Comparison of ENCODE assay signal across 1 cellular context in genomic region chr14:101761032-101761880, GRCh38.
TF ChIP-seq lines count a peak whose summit lies in the region.

Gene PPP2R5C, plus strand, starts transcription at chr14:101761709. Its CDS starts 185 bp downstream, at chr14:101761894.

TF ChIP-seq in HepG2, 621 proteins besides CTCF, POLR2A, EP300 and RAD21 (continued from another document and continues in another):
- no peak for TF ChIP-seq ZBTB34 (CRISPR knock-in tag; IDR thresholded peaks at IDR 0.05)
- TF ChIP-seq MAFG (CRISPR knock-in tag; IDR thresholded peaks at IDR 0.05): no peak
- TF ChIP-seq, protein P1, sequence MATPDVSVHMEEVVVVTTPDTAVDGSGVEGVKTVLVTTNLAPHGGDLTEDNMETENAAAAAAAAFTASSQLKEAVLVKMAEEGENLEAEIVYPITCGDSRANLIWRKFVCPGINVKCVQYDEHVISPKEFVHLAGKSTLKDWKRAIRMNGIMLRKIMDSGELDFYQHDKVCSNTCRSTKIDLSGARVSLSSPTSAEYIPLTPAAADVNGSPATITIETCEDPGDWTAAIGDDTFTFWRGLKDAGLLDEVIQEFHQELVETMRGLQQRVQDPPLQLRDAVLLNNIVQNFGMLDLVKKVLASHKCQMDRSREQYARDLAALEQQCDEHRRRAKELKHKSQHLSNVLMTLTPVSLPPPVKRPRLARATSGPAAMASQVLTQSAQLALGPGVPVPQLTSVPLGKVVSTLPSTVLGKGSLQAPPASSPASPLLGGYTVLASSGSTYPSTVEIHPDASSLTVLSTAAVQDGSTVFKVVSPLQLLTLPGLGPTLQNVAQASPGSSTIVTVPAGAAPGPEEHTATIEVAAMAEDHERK (CRISPR knock-in tag; IDR thresholded peaks at IDR 0.05; ENCODE audit: low read depth): peak; percentile 43; the same call in 1 of the 2 replicates
- no peak for TF ChIP-seq ELF1 (CRISPR knock-in tag; IDR thresholded peaks at IDR 0.05)
- peak; percentile 97 for TF ChIP-seq ZFX (CRISPR knock-in tag; IDR thresholded peaks at IDR 0.05; ENCODE audit: low read depth)
- TF ChIP-seq ZNF552 (CRISPR knock-in tag; IDR thresholded peaks at IDR 0.05; ENCODE audit: borderline replicate concordance): 0 out of 2 replicates have a peak, but pooled peaks have one; percentile 55
- peak; percentile 80; the same call in 1 of the 2 replicates for TF ChIP-seq ZNF225 (CRISPR knock-in tag; IDR thresholded peaks at IDR 0.05)
- TF ChIP-seq NR0B2 (CRISPR knock-in tag; IDR thresholded peaks at IDR 0.05): peak; percentile 53; the same call in 1 of the 2 replicates
- TF ChIP-seq MIER3 (CRISPR knock-in tag; IDR thresholded peaks at IDR 0.05; ENCODE audit: borderline replicate concordance): no peak
- TF ChIP-seq TFDP1 (CRISPR knock-in tag; IDR thresholded peaks at IDR 0.05; ENCODE audit: borderline replicate concordance): peak; percentile 46; the same call in 1 of the 2 replicates
- TF ChIP-seq SNRNP70 (IDR thresholded peaks at IDR 0.05; ENCODE audit: low read depth, low read length): no peak
- TF ChIP-seq ZIK1 (CRISPR knock-in tag; IDR thresholded peaks at IDR 0.05; ENCODE audit: borderline replicate concordance, low read depth): no peak
- no peak for TF ChIP-seq HMGA1 (CRISPR knock-in tag; conservative IDR thresholded peaks at IDR 0.05)
- 0 out of 2 replicates have a peak, but pooled peaks have one; percentile 67 for TF ChIP-seq ZNF713 (CRISPR knock-in tag; IDR thresholded peaks at IDR 0.05)
- no peak for TF ChIP-seq ARID3A (IDR thresholded peaks at IDR 0.05; ENCODE audit: low read depth, low read length)
- no peak for TF ChIP-seq ZNF546 (CRISPR knock-in tag; conservative IDR thresholded peaks at IDR 0.05)
- TF ChIP-seq MBNL3 (CRISPR knock-in tag; conservative IDR thresholded peaks at IDR 0.05): no peak
- no peak for TF ChIP-seq ZFAT (CRISPR knock-in tag; conservative IDR thresholded peaks at IDR 0.05)
- TF ChIP-seq, protein P2, sequence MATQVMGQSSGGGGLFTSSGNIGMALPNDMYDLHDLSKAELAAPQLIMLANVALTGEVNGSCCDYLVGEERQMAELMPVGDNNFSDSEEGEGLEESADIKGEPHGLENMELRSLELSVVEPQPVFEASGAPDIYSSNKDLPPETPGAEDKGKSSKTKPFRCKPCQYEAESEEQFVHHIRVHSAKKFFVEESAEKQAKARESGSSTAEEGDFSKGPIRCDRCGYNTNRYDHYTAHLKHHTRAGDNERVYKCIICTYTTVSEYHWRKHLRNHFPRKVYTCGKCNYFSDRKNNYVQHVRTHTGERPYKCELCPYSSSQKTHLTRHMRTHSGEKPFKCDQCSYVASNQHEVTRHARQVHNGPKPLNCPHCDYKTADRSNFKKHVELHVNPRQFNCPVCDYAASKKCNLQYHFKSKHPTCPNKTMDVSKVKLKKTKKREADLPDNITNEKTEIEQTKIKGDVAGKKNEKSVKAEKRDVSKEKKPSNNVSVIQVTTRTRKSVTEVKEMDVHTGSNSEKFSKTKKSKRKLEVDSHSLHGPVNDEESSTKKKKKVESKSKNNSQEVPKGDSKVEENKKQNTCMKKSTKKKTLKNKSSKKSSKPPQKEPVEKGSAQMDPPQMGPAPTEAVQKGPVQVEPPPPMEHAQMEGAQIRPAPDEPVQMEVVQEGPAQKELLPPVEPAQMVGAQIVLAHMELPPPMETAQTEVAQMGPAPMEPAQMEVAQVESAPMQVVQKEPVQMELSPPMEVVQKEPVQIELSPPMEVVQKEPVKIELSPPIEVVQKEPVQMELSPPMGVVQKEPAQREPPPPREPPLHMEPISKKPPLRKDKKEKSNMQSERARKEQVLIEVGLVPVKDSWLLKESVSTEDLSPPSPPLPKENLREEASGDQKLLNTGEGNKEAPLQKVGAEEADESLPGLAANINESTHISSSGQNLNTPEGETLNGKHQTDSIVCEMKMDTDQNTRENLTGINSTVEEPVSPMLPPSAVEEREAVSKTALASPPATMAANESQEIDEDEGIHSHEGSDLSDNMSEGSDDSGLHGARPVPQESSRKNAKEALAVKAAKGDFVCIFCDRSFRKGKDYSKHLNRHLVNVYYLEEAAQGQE (IDR thresholded peaks at IDR 0.05; ENCODE audit: borderline replicate concordance in 1 of 2, low read depth in 1 of 2, low read length in 2 of 2): no peak
- TF ChIP-seq, protein P3, sequence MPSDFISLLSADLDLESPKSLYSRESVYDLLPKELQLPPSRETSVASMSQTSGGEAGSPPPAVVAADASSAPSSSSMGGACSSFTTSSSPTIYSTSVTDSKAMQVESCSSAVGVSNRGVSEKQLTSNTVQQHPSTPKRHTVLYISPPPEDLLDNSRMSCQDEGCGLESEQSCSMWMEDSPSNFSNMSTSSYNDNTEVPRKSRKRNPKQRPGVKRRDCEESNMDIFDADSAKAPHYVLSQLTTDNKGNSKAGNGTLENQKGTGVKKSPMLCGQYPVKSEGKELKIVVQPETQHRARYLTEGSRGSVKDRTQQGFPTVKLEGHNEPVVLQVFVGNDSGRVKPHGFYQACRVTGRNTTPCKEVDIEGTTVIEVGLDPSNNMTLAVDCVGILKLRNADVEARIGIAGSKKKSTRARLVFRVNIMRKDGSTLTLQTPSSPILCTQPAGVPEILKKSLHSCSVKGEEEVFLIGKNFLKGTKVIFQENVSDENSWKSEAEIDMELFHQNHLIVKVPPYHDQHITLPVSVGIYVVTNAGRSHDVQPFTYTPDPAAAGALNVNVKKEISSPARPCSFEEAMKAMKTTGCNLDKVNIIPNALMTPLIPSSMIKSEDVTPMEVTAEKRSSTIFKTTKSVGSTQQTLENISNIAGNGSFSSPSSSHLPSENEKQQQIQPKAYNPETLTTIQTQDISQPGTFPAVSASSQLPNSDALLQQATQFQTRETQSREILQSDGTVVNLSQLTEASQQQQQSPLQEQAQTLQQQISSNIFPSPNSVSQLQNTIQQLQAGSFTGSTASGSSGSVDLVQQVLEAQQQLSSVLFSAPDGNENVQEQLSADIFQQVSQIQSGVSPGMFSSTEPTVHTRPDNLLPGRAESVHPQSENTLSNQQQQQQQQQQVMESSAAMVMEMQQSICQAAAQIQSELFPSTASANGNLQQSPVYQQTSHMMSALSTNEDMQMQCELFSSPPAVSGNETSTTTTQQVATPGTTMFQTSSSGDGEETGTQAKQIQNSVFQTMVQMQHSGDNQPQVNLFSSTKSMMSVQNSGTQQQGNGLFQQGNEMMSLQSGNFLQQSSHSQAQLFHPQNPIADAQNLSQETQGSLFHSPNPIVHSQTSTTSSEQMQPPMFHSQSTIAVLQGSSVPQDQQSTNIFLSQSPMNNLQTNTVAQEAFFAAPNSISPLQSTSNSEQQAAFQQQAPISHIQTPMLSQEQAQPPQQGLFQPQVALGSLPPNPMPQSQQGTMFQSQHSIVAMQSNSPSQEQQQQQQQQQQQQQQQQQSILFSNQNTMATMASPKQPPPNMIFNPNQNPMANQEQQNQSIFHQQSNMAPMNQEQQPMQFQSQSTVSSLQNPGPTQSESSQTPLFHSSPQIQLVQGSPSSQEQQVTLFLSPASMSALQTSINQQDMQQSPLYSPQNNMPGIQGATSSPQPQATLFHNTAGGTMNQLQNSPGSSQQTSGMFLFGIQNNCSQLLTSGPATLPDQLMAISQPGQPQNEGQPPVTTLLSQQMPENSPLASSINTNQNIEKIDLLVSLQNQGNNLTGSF (CRISPR knock-in tag; IDR thresholded peaks at IDR 0.05): no peak
- no peak for TF ChIP-seq GLMP (CRISPR knock-in tag; IDR thresholded peaks at IDR 0.05; ENCODE audit: borderline replicate concordance)
- no peak for TF ChIP-seq ZNF17 (CRISPR knock-in tag; IDR thresholded peaks at IDR 0.05)
- no peak for TF ChIP-seq ISL2 (CRISPR knock-in tag; IDR thresholded peaks at IDR 0.05)
- TF ChIP-seq TRAFD1 (CRISPR knock-in tag; IDR thresholded peaks at IDR 0.05; ENCODE audit: borderline replicate concordance): no peak
- TF ChIP-seq ZNF296 (CRISPR knock-in tag; conservative IDR thresholded peaks at IDR 0.05): no peak
- TF ChIP-seq SKIL (CRISPR knock-in tag; IDR thresholded peaks at IDR 0.05; ENCODE audit: borderline replicate concordance): no peak
- no peak for TF ChIP-seq ZNF326 (CRISPR knock-in tag; IDR thresholded peaks at IDR 0.05; ENCODE audit: borderline replicate concordance)
- no peak; the same call in 1 of the 2 replicates for TF ChIP-seq UBTF (CRISPR knock-in tag; IDR thresholded peaks at IDR 0.05)
